ENCODE assay signal across 8 cellular contexts in genomic region chr3:183766745-183767606, GRCh38. TPM values are rescaled to one million over a fixed set of nuclear protein-coding genes. Genes with fewer than 3 reads are reported as not detected.
DNase-seq lines count a peak whose midpoint lies in the region; ATAC-seq and TF ChIP-seq lines count a peak whose summit lies in the region.

No MANE protein-coding gene starts in this region.

- no peak overlapping the region for H2BK12ac ChIP-seq in H9 (ENCODE audit: insufficient read length, low read depth, low read length)

- no peak overlapping the region for H3K4ac ChIP-seq in H9 (ENCODE audit: low read depth, low read length)

- H3K79me2 ChIP-seq in H9 (ENCODE audit: insufficient read depth, low read length) = no peaks in the 10 kb centered on the region

- H3K23me2 ChIP-seq in H9 (ENCODE audit: insufficient read length, low read depth, low read length, poor library complexity, severe bottlenecking) = no peaks in the 10 kb centered on the region

- intact Hi-C loops in sciatic nerve (cut with DNase I) = loop anchor here (5.0 kb wide), 1 partner anchor 300 kb away; no protein-coding TSS in a partner anchor

- no peak overlapping the region for H2BK15ac ChIP-seq in H9 (ENCODE audit: low read depth, low read length)

- H3K9me3 ChIP-seq in H9 (ENCODE audit: control insufficient read depth, low read depth, low read length) (no peaks in the 10 kb centered on the region), right atrium auricular region (no peaks in the 10 kb centered on the region)

- no CpG with 5 or more reads among the region's 9 CpGs for WGBS in H9 (ENCODE audit: extremely low coverage, insufficient read length, low lambda C conversion rate)

- H3K27ac ChIP-seq in H9 (ENCODE audit: insufficient read length, low read depth, low read length) = no peak overlapping the region
- H3K27ac ChIP-seq in right atrium auricular region = no peak overlapping the region

- H3K4me1 ChIP-seq in H9 (ENCODE audit: insufficient read depth, low read length) (no peaks in the 10 kb centered on the region), right atrium auricular region (peaks cover 0 to 10% of the 10 kb centered on the region in 2 donors)

- H3K36me3 Mint-ChIP-seq in H9 (ENCODE audit: insufficient read depth in 1 of 3, low read depth in 3 of 3) = peaks cover 17 to 54% (median 42%) of the 10 kb centered on the region in 3 experiments; a peak in 6 of 7 replicates

- TF ChIP-seq CTCF in H9 (conservative IDR thresholded peaks at IDR 0.05) = peak; percentile 84
- TF ChIP-seq CTCF in right atrium auricular region (IDR thresholded peaks at IDR 0.05) = peak; percentile 70 to 84

- H4K91ac ChIP-seq in H9 (ENCODE audit: insufficient read length, low read depth, low read length) = no peak overlapping the region

- H3K23ac ChIP-seq in H9 (ENCODE audit: insufficient read length, low read depth, low read length) = no peak overlapping the region

- H3K4me3 ChIP-seq in right atrium auricular region = no peak overlapping the region

- DNase-seq in DMS53 treated with DMSO at 0.1 percent for 48 hours (lab: John Stamatoyannopoulos, UW; ENCODE audit: unreplicated experiment) = peak; percentile 51
- DNase-seq in H9 = peak; percentile 78
- DNase-seq in NCI-H128 (lab: John Stamatoyannopoulos, UW; ENCODE audit: unreplicated experiment) = peak; percentile 36
- DNase-seq in T-helper 1 cell = peak; percentile 30 to 66 (median 57)
- peak in 49 of 56 donors; percentile 5 to 85 (median 43) for DNase-seq in amygdala (lab: John Stamatoyannopoulos, UW)
- peak; percentile 70 for DNase-seq in right atrium auricular region (ENCODE audit: low spot score)
- peak; percentile 81 for DNase-seq in sciatic nerve (ENCODE audit: low spot score)

- H2BK120ac ChIP-seq in H9 (ENCODE audit: low read depth, low read length, poor library complexity, severe bottlenecking) = no peak overlapping the region

- no peak overlapping the region for H3T11ph ChIP-seq in H9 (ENCODE audit: low read length)

- no peaks in the 10 kb centered on the region for H3K9me3 Mint-ChIP-seq in H9

- no peaks in the 10 kb centered on the region for H3K4me1 Mint-ChIP-seq in H9

- H3K27me3 ChIP-seq in H9 (ENCODE audit: insufficient read depth, low read length) = no peaks in the 10 kb centered on the region
- H3K27me3 ChIP-seq in right atrium auricular region = no peaks in the 10 kb centered on the region

- H2BK5ac ChIP-seq in H9 (ENCODE audit: insufficient read length, low read length) = no peak overlapping the region

- no peak overlapping the region for H3K4me2 ChIP-seq in H9 (ENCODE audit: insufficient read depth, insufficient read length, low read length)

- no peak overlapping the region for H2AFZ ChIP-seq in H9 (ENCODE audit: low read length)

- H3K18ac ChIP-seq in H9 (ENCODE audit: insufficient read length, low read depth, low read length) = no peak overlapping the region

- H4K8ac ChIP-seq in H9 (replicated peaks; ENCODE audit: insufficient read length, low read depth, low read length) = no peak overlapping the region

- ATAC-seq in sciatic nerve (peak; percentile 87), GM18870 (IDR thresholded peaks at IDR 0.05; ENCODE audit: unreplicated experiment) (no peak)

- H4K20me1 ChIP-seq in H9 (ENCODE audit: control insufficient read depth, insufficient read depth, insufficient read length) = no peaks in the 10 kb centered on the region

- H3K56ac ChIP-seq in H9 (ENCODE audit: insufficient read length, low read depth, low read length) = no peak overlapping the region

- H3K79me1 ChIP-seq in H9 (ENCODE audit: insufficient read depth, low read depth, low read length, poor library complexity, severe bottlenecking) = no peaks in the 10 kb centered on the region

- no peak overlapping the region for H3K9ac ChIP-seq in H9 (ENCODE audit: extremely low read depth, insufficient read length, low read length)

- no peak overlapping the region for H2BK20ac ChIP-seq in H9 (ENCODE audit: low read depth, low read length, poor library complexity, severe bottlenecking)

- no peaks in the 10 kb centered on the region for H3K27me3 Mint-ChIP-seq in H9 (ENCODE audit: low read depth)

- H3K4me3 Mint-ChIP-seq in H9 = no peak overlapping the region

- no peak overlapping the region for H3K14ac ChIP-seq in H9 (ENCODE audit: insufficient read depth, low read length)

- peaks cover 16% of the 10 kb centered on the region for H3K36me3 ChIP-seq in right atrium auricular region

- no peak overlapping the region for H4K5ac ChIP-seq in H9 (ENCODE audit: insufficient read length, low read depth, low read length)

- H2AK5ac ChIP-seq in H9 (ENCODE audit: insufficient read length, low read length) = no peak overlapping the region

- H3K27ac Mint-ChIP-seq in H9 = peak overlapping the region in 2 of 3 experiments; percentile 44 to 82; a peak in 1 of 7 replicates

RNA-seq across cellular contexts. Expression of gene MAP6D1, which starts 58.4 kb away (rescaled TPM):
- total RNA-seq in H9 (2021) = 5.6 and 7.1 TPM in 2 replicates
- 1 to 10 TPM in 1 of 2 donors, under 1 TPM in 1; 0.79 to 9.6 TPM for total RNA-seq in right atrium auricular region
- 1.1 TPM for total RNA-seq in sciatic nerve
